2 cellular contexts compared by ENCODE assay signal in the genomic region with DNA sequence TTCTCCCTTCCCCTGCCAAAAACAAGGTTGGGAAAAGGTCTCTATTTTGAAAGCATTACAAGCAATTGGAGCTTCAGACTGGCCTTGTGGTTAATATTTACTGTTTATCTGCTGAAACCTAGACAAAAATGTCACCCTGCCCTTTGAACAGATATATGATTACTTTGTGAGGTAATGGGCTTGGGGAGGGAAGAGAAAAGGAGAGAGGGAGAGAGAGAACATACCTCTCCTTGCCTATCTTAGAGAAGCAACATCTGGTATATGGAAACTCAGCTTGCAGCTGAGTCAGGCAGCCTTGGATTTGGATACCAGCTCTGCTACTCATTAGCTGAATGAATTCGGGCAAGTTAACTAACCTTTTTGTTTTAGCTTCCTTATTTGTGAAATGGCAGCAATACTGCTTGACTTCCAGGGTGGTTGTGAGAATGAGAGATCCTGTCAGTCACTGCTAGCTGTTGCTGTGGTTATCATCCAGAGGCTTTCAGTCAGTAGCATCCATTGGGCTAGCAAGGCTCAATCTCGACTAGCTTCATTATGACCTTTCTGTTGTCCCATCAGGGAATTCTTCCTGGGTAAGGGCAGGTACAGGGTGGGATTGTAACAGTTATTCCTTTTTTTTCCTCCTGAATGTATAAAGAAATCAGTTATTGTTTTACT.
TF ChIP-seq lines count a peak whose summit lies in the region.

No MANE protein-coding gene starts in this region.

TF ChIP-seq in A549, 52 proteins besides CTCF, POLR2A, EP300 and RAD21 (continued from another document):
- TF ChIP-seq FOSB (CRISPR knock-in tag; IDR thresholded peaks at IDR 0.05) (no peak), HOXB13 (CRISPR knock-in tag; IDR thresholded peaks at IDR 0.05; ENCODE audit: low read depth) (no peak), HOXA7 (CRISPR knock-in tag; IDR thresholded peaks at IDR 0.05) (no peak), NFE2L2 (conservative IDR thresholded peaks at IDR 0.05; ENCODE audit: low read length) (no peak), TP53 (CRISPR knock-in tag; IDR thresholded peaks at IDR 0.05) (no peak), MAZ (IDR thresholded peaks at IDR 0.05; ENCODE audit: borderline replicate concordance, low read depth, low read length) (no peak), HDAC2 (IDR thresholded peaks at IDR 0.05) (no peak)
- TF ChIP-seq, protein P1, sequence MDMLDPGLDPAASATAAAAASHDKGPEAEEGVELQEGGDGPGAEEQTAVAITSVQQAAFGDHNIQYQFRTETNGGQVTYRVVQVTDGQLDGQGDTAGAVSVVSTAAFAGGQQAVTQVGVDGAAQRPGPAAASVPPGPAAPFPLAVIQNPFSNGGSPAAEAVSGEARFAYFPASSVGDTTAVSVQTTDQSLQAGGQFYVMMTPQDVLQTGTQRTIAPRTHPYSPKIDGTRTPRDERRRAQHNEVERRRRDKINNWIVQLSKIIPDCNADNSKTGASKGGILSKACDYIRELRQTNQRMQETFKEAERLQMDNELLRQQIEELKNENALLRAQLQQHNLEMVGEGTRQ (IDR thresholded peaks at IDR 0.05), result no peak
- TF ChIP-seq, protein P2, sequence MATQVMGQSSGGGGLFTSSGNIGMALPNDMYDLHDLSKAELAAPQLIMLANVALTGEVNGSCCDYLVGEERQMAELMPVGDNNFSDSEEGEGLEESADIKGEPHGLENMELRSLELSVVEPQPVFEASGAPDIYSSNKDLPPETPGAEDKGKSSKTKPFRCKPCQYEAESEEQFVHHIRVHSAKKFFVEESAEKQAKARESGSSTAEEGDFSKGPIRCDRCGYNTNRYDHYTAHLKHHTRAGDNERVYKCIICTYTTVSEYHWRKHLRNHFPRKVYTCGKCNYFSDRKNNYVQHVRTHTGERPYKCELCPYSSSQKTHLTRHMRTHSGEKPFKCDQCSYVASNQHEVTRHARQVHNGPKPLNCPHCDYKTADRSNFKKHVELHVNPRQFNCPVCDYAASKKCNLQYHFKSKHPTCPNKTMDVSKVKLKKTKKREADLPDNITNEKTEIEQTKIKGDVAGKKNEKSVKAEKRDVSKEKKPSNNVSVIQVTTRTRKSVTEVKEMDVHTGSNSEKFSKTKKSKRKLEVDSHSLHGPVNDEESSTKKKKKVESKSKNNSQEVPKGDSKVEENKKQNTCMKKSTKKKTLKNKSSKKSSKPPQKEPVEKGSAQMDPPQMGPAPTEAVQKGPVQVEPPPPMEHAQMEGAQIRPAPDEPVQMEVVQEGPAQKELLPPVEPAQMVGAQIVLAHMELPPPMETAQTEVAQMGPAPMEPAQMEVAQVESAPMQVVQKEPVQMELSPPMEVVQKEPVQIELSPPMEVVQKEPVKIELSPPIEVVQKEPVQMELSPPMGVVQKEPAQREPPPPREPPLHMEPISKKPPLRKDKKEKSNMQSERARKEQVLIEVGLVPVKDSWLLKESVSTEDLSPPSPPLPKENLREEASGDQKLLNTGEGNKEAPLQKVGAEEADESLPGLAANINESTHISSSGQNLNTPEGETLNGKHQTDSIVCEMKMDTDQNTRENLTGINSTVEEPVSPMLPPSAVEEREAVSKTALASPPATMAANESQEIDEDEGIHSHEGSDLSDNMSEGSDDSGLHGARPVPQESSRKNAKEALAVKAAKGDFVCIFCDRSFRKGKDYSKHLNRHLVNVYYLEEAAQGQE (IDR thresholded peaks at IDR 0.05), result no peak
- TF ChIP-seq, protein P3, sequence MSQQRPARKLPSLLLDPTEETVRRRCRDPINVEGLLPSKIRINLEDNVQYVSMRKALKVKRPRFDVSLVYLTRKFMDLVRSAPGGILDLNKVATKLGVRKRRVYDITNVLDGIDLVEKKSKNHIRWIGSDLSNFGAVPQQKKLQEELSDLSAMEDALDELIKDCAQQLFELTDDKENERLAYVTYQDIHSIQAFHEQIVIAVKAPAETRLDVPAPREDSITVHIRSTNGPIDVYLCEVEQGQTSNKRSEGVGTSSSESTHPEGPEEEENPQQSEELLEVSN (IDR thresholded peaks at IDR 0.05; ENCODE audit: borderline replicate concordance, low read depth), result no peak
- TF ChIP-seq, protein P4, sequence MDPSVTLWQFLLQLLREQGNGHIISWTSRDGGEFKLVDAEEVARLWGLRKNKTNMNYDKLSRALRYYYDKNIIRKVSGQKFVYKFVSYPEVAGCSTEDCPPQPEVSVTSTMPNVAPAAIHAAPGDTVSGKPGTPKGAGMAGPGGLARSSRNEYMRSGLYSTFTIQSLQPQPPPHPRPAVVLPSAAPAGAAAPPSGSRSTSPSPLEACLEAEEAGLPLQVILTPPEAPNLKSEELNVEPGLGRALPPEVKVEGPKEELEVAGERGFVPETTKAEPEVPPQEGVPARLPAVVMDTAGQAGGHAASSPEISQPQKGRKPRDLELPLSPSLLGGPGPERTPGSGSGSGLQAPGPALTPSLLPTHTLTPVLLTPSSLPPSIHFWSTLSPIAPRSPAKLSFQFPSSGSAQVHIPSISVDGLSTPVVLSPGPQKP (IDR thresholded peaks at IDR 0.05; ENCODE audit: low read depth, low read length), result no peak

TF ChIP-seq in HepG2, 621 proteins besides CTCF, POLR2A, EP300 and RAD21 (continued from another document and continues in another):
- TF ChIP-seq PLRG1 (conservative IDR thresholded peaks at IDR 0.05) (no peak), SP140L (CRISPR knock-in tag; IDR thresholded peaks at IDR 0.05; ENCODE audit: borderline replicate concordance) (no peak), NFE2L2 (IDR thresholded peaks at IDR 0.05; ENCODE audit: low read length) (no peak), PTBP1 (IDR thresholded peaks at IDR 0.05; ENCODE audit: low read depth, low read length, poor library complexity, severe bottlenecking) (no peak), PCBP1 (IDR thresholded peaks at IDR 0.05; ENCODE audit: borderline replicate concordance, low read depth, low read length) (no peak), TEAD3 (CRISPR knock-in tag; optimal IDR thresholded peaks at IDR 0.05; ENCODE audit: borderline replicate concordance) (peak; percentile 67), ZNF484 (CRISPR knock-in tag; IDR thresholded peaks at IDR 0.05; ENCODE audit: borderline replicate concordance, low read depth) (no peak), ZNF782 (CRISPR knock-in tag; IDR thresholded peaks at IDR 0.05; ENCODE audit: borderline replicate concordance) (no peak), IRF2 (CRISPR knock-in tag; IDR thresholded peaks at IDR 0.05) (0 out of 2 replicates have a peak, but pooled peaks have one; percentile 19), HOXD1 (CRISPR knock-in tag; IDR thresholded peaks at IDR 0.05) (0 out of 2 replicates have a peak, but pooled peaks have one; percentile 50), YY1 (IDR thresholded peaks at IDR 0.05; ENCODE audit: insufficient read depth, insufficient replicate concordance, low read depth, low read length) (no peak), ZNF788 (CRISPR knock-in tag; IDR thresholded peaks at IDR 0.05; ENCODE audit: borderline replicate concordance) (no peak), NAIF1 (CRISPR knock-in tag; IDR thresholded peaks at IDR 0.05; ENCODE audit: borderline replicate concordance) (no peak), FOXJ3 (CRISPR knock-in tag; IDR thresholded peaks at IDR 0.05; ENCODE audit: borderline replicate concordance) (peak; percentile 86; the same call in 1 of the 2 replicates), SOX13 (IDR thresholded peaks at IDR 0.05) (0 out of 2 replicates have a peak, but pooled peaks have one; percentile 16), SOX13 (CRISPR knock-in tag; conservative IDR thresholded peaks at IDR 0.05 in 1 of 2, IDR thresholded peaks at IDR 0.05 in 1 of 2) (peak in 1 of 2 experiments; percentile 86; a peak in 2 of 4 replicates), TEAD2 (CRISPR knock-in tag; IDR thresholded peaks at IDR 0.05) (no peak)
- TF ChIP-seq, protein P5, sequence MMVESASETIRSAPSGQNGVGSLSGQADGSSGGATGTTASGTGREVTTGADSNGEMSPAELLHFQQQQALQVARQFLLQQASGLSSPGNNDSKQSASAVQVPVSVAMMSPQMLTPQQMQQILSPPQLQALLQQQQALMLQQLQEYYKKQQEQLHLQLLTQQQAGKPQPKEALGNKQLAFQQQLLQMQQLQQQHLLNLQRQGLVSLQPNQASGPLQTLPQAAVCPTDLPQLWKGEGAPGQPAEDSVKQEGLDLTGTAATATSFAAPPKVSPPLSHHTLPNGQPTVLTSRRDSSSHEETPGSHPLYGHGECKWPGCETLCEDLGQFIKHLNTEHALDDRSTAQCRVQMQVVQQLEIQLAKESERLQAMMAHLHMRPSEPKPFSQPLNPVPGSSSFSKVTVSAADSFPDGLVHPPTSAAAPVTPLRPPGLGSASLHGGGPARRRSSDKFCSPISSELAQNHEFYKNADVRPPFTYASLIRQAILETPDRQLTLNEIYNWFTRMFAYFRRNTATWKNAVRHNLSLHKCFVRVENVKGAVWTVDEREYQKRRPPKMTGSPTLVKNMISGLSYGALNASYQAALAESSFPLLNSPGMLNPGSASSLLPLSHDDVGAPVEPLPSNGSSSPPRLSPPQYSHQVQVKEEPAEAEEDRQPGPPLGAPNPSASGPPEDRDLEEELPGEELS (CRISPR knock-in tag; IDR thresholded peaks at IDR 0.05), result peak; percentile 93
- TF ChIP-seq, protein P6, sequence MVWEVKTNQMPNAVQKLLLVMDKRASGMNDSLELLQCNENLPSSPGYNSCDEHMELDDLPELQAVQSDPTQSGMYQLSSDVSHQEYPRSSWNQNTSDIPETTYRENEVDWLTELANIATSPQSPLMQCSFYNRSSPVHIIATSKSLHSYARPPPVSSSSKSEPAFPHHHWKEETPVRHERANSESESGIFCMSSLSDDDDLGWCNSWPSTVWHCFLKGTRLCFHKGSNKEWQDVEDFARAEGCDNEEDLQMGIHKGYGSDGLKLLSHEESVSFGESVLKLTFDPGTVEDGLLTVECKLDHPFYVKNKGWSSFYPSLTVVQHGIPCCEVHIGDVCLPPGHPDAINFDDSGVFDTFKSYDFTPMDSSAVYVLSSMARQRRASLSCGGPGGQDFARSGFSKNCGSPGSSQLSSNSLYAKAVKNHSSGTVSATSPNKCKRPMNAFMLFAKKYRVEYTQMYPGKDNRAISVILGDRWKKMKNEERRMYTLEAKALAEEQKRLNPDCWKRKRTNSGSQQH (CRISPR knock-in tag; IDR thresholded peaks at IDR 0.05; ENCODE audit: low read depth), result peak; percentile 42; the same call in 1 of the 2 replicates
- TF ChIP-seq, protein P7, sequence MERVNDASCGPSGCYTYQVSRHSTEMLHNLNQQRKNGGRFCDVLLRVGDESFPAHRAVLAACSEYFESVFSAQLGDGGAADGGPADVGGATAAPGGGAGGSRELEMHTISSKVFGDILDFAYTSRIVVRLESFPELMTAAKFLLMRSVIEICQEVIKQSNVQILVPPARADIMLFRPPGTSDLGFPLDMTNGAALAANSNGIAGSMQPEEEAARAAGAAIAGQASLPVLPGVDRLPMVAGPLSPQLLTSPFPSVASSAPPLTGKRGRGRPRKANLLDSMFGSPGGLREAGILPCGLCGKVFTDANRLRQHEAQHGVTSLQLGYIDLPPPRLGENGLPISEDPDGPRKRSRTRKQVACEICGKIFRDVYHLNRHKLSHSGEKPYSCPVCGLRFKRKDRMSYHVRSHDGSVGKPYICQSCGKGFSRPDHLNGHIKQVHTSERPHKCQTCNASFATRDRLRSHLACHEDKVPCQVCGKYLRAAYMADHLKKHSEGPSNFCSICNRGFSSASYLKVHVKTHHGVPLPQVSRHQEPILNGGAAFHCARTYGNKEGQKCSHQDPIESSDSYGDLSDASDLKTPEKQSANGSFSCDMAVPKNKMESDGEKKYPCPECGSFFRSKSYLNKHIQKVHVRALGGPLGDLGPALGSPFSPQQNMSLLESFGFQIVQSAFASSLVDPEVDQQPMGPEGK (CRISPR knock-in tag; IDR thresholded peaks at IDR 0.05), result peak; percentile 59; the same call in 1 of the 2 replicates
- TF ChIP-seq, protein P8, sequence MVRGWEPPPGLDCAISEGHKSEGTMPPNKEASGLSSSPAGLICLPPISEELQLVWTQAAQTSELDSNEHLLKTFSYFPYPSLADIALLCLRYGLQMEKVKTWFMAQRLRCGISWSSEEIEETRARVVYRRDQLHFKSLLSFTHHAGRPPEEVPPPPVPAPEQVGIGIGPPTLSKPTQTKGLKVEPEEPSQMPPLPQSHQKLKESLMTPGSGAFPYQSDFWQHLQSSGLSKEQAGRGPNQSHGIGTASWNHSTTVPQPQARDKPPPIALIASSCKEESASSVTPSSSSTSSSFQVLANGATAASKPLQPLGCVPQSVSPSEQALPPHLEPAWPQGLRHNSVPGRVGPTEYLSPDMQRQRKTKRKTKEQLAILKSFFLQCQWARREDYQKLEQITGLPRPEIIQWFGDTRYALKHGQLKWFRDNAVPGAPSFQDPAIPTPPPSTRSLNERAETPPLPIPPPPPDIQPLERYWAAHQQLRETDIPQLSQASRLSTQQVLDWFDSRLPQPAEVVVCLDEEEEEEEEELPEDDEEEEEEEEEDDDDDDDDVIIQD (CRISPR knock-in tag; IDR thresholded peaks at IDR 0.05; ENCODE audit: low read depth), result peak; percentile 46; the same call in 1 of the 2 replicates
- TF ChIP-seq, protein P9, sequence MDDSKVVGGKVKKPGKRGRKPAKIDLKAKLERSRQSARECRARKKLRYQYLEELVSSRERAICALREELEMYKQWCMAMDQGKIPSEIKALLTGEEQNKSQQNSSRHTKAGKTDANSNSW (CRISPR knock-in tag; IDR thresholded peaks at IDR 0.05; ENCODE audit: borderline replicate concordance), result no peak
- TF ChIP-seq, protein P10, sequence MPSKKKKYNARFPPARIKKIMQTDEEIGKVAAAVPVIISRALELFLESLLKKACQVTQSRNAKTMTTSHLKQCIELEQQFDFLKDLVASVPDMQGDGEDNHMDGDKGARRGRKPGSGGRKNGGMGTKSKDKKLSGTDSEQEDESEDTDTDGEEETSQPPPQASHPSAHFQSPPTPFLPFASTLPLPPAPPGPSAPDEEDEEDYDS (CRISPR knock-in tag; IDR thresholded peaks at IDR 0.05), result peak; percentile 92
- TF ChIP-seq, protein P11, sequence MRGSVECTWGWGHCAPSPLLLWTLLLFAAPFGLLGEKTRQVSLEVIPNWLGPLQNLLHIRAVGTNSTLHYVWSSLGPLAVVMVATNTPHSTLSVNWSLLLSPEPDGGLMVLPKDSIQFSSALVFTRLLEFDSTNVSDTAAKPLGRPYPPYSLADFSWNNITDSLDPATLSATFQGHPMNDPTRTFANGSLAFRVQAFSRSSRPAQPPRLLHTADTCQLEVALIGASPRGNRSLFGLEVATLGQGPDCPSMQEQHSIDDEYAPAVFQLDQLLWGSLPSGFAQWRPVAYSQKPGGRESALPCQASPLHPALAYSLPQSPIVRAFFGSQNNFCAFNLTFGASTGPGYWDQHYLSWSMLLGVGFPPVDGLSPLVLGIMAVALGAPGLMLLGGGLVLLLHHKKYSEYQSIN (CRISPR knock-in tag; IDR thresholded peaks at IDR 0.05; ENCODE audit: borderline replicate concordance), result no peak
- TF ChIP-seq, protein P12, sequence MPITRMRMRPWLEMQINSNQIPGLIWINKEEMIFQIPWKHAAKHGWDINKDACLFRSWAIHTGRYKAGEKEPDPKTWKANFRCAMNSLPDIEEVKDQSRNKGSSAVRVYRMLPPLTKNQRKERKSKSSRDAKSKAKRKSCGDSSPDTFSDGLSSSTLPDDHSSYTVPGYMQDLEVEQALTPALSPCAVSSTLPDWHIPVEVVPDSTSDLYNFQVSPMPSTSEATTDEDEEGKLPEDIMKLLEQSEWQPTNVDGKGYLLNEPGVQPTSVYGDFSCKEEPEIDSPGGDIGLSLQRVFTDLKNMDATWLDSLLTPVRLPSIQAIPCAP (CRISPR knock-in tag; IDR thresholded peaks at IDR 0.05; ENCODE audit: low read depth), result no peak
